ENCODE assay signal across 22 cellular contexts in the genomic region with DNA sequence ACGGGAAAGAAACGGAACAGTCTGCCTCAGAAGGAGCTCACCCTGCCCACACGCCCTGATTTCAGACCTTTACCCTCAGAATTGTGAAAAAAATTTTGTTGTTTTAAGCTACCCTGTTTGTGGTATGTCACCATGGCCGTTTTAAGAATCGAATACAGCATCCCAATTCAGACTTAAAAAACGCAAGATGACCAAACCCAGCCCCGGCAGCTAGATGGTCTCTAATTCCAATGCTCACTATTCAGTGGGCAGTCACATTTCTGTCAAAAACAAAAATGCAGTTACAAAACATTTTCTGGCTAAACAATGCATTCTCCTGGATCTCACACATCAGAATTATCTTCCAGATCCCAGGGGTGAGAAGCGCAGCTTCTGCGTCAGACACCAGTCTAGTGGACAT.
"Had no signal": no experiment of that assay in that cellular context is flagged by ENCODE, and none has a peak within 500 bp of the region (broad histone marks: within the 10 kb centered on the region; RNA-seq: fewer than 3 reads in every experiment).

No MANE protein-coding gene starts in this region.

- H3K9me3 Mint-ChIP-seq: IgD-negative memory B cell had no signal

- H3K27ac ChIP-seq: KMS-11 had no signal

- ATAC-seq: HepG2, K562 had no signal

- DNase-seq: Kasumi-1, MM.1S, NCI-H1105, NCI-H1417 treated with DMSO at 0.1 percent for 48 hours, NCI-H146, NCI-H1694 treated with DMSO at 0.1 percent for 48 hours, NCI-H1930, NCI-H2081, NCI-H2107, NCI-H2227 treated with DMSO at 0.1 percent for 48 hours, NCI-H446, NCI-H510A, NCI-H524 treated with DMSO at 0.1 percent for 48 hours, NCI-H69, NCI-H774, Right ventricle myocardium superior, RPMI8226, SIG-M5 had no signal

- H3K4me2 ChIP-seq: KMS-11 had no signal

- H3K4me3 ChIP-seq: K562 had no signal

- H3K9ac ChIP-seq: KMS-11 had no signal

- H3K27me3 Mint-ChIP-seq: IgD-negative memory B cell had no signal

- H3K4me3 Mint-ChIP-seq: IgD-negative memory B cell had no signal
